17 cellular contexts compared by ENCODE assay signal in the genomic region with DNA sequence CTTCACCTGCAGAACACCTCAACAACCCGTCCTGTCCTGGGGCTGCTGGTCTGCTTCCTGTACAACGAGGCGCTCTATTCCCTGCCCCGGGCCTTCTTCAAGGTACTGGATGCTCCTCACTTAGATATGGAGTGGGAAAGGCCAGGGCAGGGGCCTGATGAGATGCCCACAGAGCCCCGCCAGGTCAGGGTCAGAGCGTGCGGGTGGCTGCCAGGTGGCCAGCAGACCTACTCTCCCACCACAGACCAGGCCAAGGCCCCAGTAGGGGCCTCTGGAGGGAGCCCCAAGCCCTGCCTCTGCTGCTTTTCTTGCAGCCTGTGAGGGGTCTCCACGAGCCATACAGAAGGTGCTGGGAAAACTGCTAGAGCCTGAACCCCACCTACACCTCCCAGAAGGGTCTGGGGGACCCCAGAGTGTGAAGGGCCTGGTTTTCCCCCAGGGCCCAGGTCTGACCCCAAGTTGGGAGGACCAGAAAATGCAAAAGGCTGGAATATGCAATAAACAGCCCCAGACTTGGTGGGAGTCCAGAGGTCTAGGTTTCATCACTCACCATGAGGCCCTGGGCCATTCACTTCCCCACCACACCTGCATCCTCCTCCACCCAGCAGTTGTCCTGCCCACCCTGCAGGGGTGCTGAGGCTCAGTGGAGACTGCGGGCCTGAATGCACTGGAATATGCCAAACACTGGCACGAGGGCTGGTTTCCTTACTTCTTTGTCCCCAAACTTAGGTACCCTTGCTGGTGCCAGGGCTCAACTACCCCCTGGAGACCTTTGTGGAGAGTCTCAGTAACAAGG. TPM values are rescaled to one million over a fixed set of nuclear protein-coding genes. Genes with fewer than 3 reads are reported as not detected.
DNase-seq lines count a peak whose midpoint lies in the region; ATAC-seq, FAIRE-seq and TF ChIP-seq lines count a peak whose summit lies in the region.
"Had no signal": no experiment of that assay in that cellular context is flagged by ENCODE, and none has a peak within 500 bp of the region (broad histone marks: within the 10 kb centered on the region; RNA-seq: fewer than 3 reads in every experiment).

No MANE protein-coding gene starts in this region.

- no peak overlapping the region for H2AFZ ChIP-seq in IMR-90 (replicated peaks; ENCODE audit: low read length, poor library complexity)
- no peak overlapping the region for H2AFZ ChIP-seq in K562 (ENCODE audit: low read depth, low read length)

- TF ChIP-seq POLR2A in IMR-90 (IDR thresholded peaks at IDR 0.05; ENCODE audit: low read depth, low read length) (no peak), K562 (conservative IDR thresholded peaks at IDR 0.05) (no peak)

- H3K79me1 ChIP-seq in IMR-90 (ENCODE audit: low read depth in 1 of 2, low read length in 2 of 2) = no peaks in the 10 kb centered on the region

- no TSS peak for BruUV-seq in IMR-90 (replicated peaks; lab: Mats Ljungman, UMichigan)
- BruUV-seq in K562 (replicated peaks; lab: Mats Ljungman, UMichigan) = no TSS peak

- H3K79me2 ChIP-seq in K562 (ENCODE audit: control insufficient read depth, insufficient read depth, low read length) = no peaks in the 10 kb centered on the region

- H3K9me1 ChIP-seq in IMR-90 (ENCODE audit: insufficient read depth, low read length) = 0 out of 2 replicates have a peak, but pooled peaks cover 3% of the 10 kb centered on the region
- H3K9me1 ChIP-seq in K562 (ENCODE audit: control insufficient read depth, insufficient read depth, low read length) = no peaks in the 10 kb centered on the region

- H3K9ac ChIP-seq in IMR-90 (ENCODE audit: low read depth, low read length) = no peak overlapping the region
- H3K9ac ChIP-seq in K562 (ENCODE audit: insufficient read depth in 1 of 2, low read depth in 2 of 2, low read length in 2 of 2) = peak overlapping the region in 1 of 2 experiments; percentile 32; a peak in 2 of 4 replicates

- H3K23ac ChIP-seq in IMR-90 (ENCODE audit: low read depth, low read length) = no peak overlapping the region

- TF ChIP-seq EP300 in K562 (IDR thresholded peaks at IDR 0.05; ENCODE audit: low read length) = no peak

- CTCF ChIA-PET in IMR-90 (lab: Yijun Ruan, JAX) = no interaction called here
- CTCF ChIA-PET in K562 (lab: Yijun Ruan, JAX; ENCODE audit: low intra/inter-chr PET ratio) = no interaction called here

- H3K4ac ChIP-seq in IMR-90 (ENCODE audit: low read depth, low read length) = no peak overlapping the region

- H3K14ac ChIP-seq in IMR-90 (replicated peaks; ENCODE audit: low read depth, low read length) = no peak overlapping the region

- H2BK15ac ChIP-seq in IMR-90 (ENCODE audit: low read depth, low read length) = no peak overlapping the region

- ATAC-seq in IMR-90 (ENCODE audit: low read depth) = no peak
- peak; percentile 25; the same call in 1 of the 3 replicates for ATAC-seq in K562
- peak; percentile 8 for ATAC-seq in esophagus mucosa
- peak; percentile 19 for ATAC-seq in omental fat pad (ENCODE audit: low FRiP score)
- ATAC-seq: CD8-positive, alpha-beta T cell; HCT116 had no signal

- H3K27me3 ChIP-seq in IMR-90 (ENCODE audit: control insufficient read depth, insufficient read depth, low read length) (no peaks in the 10 kb centered on the region), K562 (ENCODE audit: control insufficient read depth in 2 of 2, insufficient read depth in 2 of 2, low read length in 2 of 2) (no peaks in the 10 kb centered on the region)

- H2BK20ac ChIP-seq in IMR-90 (ENCODE audit: low read depth, low read length) = no peak overlapping the region

- in situ Hi-C loops in IMR-90 (cut with MboI; ENCODE audit: low sequenced_read_pairs) = no loop called here
- in situ Hi-C loops in K562 (cut with MboI) = no loop called here

- DNase-seq in IMR-90 = no peak
- no peak for DNase-seq in K562 (ENCODE audit: extremely low read depth in 1 of 4, low spot score in 3 of 4)
- DNase-seq in omental fat pad (ENCODE audit: low spot score) = no peak
- no peak for DNase-seq in NCI-H748 (lab: John Stamatoyannopoulos, UW; ENCODE audit: unreplicated experiment)
- no peak for DNase-seq in foreskin fibroblast
- no peak for DNase-seq in NCI-H2107 treated with DMSO at 0.1 percent for 48 hours (lab: John Stamatoyannopoulos, UW; ENCODE audit: unreplicated experiment)
- no peak for DNase-seq in cortex of kidney (lab: John Stamatoyannopoulos, UW)
- DNase-seq: CD8-positive, alpha-beta T cell; COR-L47; DMS53; GF-D8 had no signal

- no peak overlapping the region for H4K8ac ChIP-seq in IMR-90 (ENCODE audit: low read depth in 2 of 2, low read length in 2 of 2)

- no peak for TF ChIP-seq RAD21 in IMR-90 (IDR thresholded peaks at IDR 0.05; ENCODE audit: low read length)
- TF ChIP-seq RAD21 in K562 (CRISPR knock-in tag; conservative IDR thresholded peaks at IDR 0.05 in 1 of 2, IDR thresholded peaks at IDR 0.05 in 1 of 2) = no peak

- no peak overlapping the region for H4K5ac ChIP-seq in IMR-90 (ENCODE audit: low read depth, low read length)

- H3K27ac ChIP-seq in IMR-90 (ENCODE audit: insufficient read depth, low read length) (no peak overlapping the region), K562 (ENCODE audit: extremely low read depth, low read depth, low read length) (no peak overlapping the region)
- H3K27ac ChIP-seq: A549 had no signal

- no peak overlapping the region for H3K56ac ChIP-seq in IMR-90 (ENCODE audit: extremely low read depth, insufficient read depth, low read length)

- H3K4me2 ChIP-seq in IMR-90 (ENCODE audit: low read depth, low read length) (no peak overlapping the region), K562 (ENCODE audit: insufficient read depth, low read length) (no peak overlapping the region)
- H3K4me2 ChIP-seq: A549 had no signal

- POLR2A ChIA-PET in IMR-90 (lab: Charles Lee; ENCODE audit: unreplicated experiment) (no interaction called here), K562 (lab: Yijun Ruan, JAX) (interaction anchor here (3.0 kb wide), 1 partner anchor 15 kb away, joined by 12 read pairs; a partner anchor contains a TSS)

- H3K4me3 ChIP-seq in IMR-90 (ENCODE audit: insufficient read depth, low read depth, low read length) (no peak overlapping the region), K562 (no peak overlapping the region), foreskin fibroblast (ENCODE audit: low read depth in 1 of 2, low read length in 2 of 2) (no peak overlapping the region)
- H3K4me3 ChIP-seq: A549 had no signal

- FAIRE-seq in K562 (lab: Jason Lieb, UNC) = no peak
- FAIRE-seq: A549, H54 had no signal

- no peaks in the 10 kb centered on the region; the same call in 1 of the 2 replicates for H4K20me1 ChIP-seq in IMR-90 (ENCODE audit: insufficient read depth, low read length)
- H4K20me1 ChIP-seq in K562 (replicated peaks; ENCODE audit: control insufficient read depth, insufficient read depth, low read length) = no peaks in the 10 kb centered on the region

- H3K36me3 ChIP-seq in IMR-90 (ENCODE audit: control insufficient read depth, insufficient read depth, low read length) = peaks cover 4% of the 10 kb centered on the region
- H3K36me3 ChIP-seq in K562 (ENCODE audit: control insufficient read depth, insufficient read depth, low read length) = no peaks in the 10 kb centered on the region

- H3K9me3 ChIP-seq in IMR-90 (ENCODE audit: control insufficient read depth, insufficient read depth, low read length) (no peaks in the 10 kb centered on the region), K562 (replicated peaks; ENCODE audit: control insufficient read depth, insufficient read depth, low read depth, low read length) (no peaks in the 10 kb centered on the region)
- H3K9me3 ChIP-seq: A549 had no signal

- H2BK5ac ChIP-seq in IMR-90 (ENCODE audit: low read depth, low read length, poor library complexity, severe bottlenecking) = no peak overlapping the region

- H2AK9ac ChIP-seq in IMR-90 (replicated peaks; ENCODE audit: low read depth, low read length, poor library complexity) = peak overlapping the region; percentile 24

- WGBS in IMR-90 (ENCODE audit: extremely low coverage in 2 of 2, insufficient read length in 1 of 2), 2 experiments = 73% methylated on average over 2 of the region's 10 CpGs; no CpG with 5 or more reads in 1 of the 2 experiments
- WGBS in K562 (ENCODE audit: insufficient coverage, low coverage, missing lambda C conversion rate) = 75% methylated on average over 9 of the region's 10 CpGs

- no peak overlapping the region for H2AK5ac ChIP-seq in IMR-90 (ENCODE audit: low read depth, low read length)

- intact Hi-C loops in IMR-90 (cut with micrococcal nuclease) (no loop called here), K562 (cut with micrococcal nuclease) (no loop called here)

- no peak overlapping the region for H2BK120ac ChIP-seq in IMR-90 (ENCODE audit: low read depth, low read length)

- TF ChIP-seq CTCF in IMR-90 (conservative IDR thresholded peaks at IDR 0.05; ENCODE audit: low read depth, low read length) = no peak
- TF ChIP-seq CTCF in K562 (IDR thresholded peaks at IDR 0.05 in 2 of 3, conservative IDR thresholded peaks at IDR 0.05 in 1 of 3; ENCODE audit: insufficient read depth in 2 of 3, low read depth in 1 of 3, low read length in 3 of 3) = no peak
- no peak for TF ChIP-seq CTCF in omental fat pad (IDR thresholded peaks at IDR 0.05)
- TF ChIP-seq CTCF in foreskin fibroblast (IDR thresholded peaks at IDR 0.05; ENCODE audit: low read depth, low read length) = no peak

- dilution Hi-C loops in IMR-90 (cut with HindIII; ENCODE audit: low sequenced_read_pairs, unreplicated experiment) = no loop called here

- H3K4me1 ChIP-seq in IMR-90 (ENCODE audit: control insufficient read depth, insufficient read depth, low read length) = no peaks in the 10 kb centered on the region
- H3K4me1 ChIP-seq in K562 (replicated peaks in 1 of 2; ENCODE audit: control insufficient read depth in 2 of 2, insufficient read depth in 2 of 2, low read length in 2 of 2) = peaks cover 0 to 9% of the 10 kb centered on the region in 2 experiments; a peak in 1 of 5 replicates
- H3K4me1 ChIP-seq: A549 had no signal

- H3K18ac ChIP-seq in IMR-90 (ENCODE audit: low read depth, low read length) = no peak overlapping the region

- H4K91ac ChIP-seq in IMR-90 (ENCODE audit: insufficient read depth, low read depth, low read length) = no peak overlapping the region

RNA-seq across cellular contexts. Expression of a gene that starts 14.7 kb away (rescaled TPM):
- total RNA-seq in IMR-90 (2012; rRNA removed) (3.2 and 3.6 TPM in 2 replicates), K562 (2014; rRNA removed) (8.3 and 13.4 TPM in 2 replicates), K562 (2014; rRNA removed; fragmentation: Illumina TruSeq; extraction: Trizol) (1.6 and 1.7 TPM in 2 replicates), K562 (2015; rRNA removed; fragmentation: Illumina TruSeq; extraction: Trizol) (2.0 TPM in 2 replicates), K562 (2021) (9.1 and 11.2 TPM in 2 replicates), esophagus mucosa (6.8 TPM), omental fat pad (10 to 100 TPM; 12.1 to 18.7 (median 13.0) TPM)
- polyA plus RNA-seq in IMR-90 (2012; rRNA removed) (10.9 and 18.1 TPM in 2 replicates), K562 (2011; rRNA removed) (3.8 and 5.9 TPM in 2 replicates), K562 (2014; fragmentation: Illumina TruSeq; extraction: Trizol) (2.7 and 3.3 TPM in 2 replicates), K562 (2014; fragmentation: Nextera tagmentation; extraction: Ambion mirVana) (under 1 TPM; 0.45 to 0.65 TPM), K562 (2014; rRNA removed) (6.3 and 7.2 TPM in 2 replicates)
- 11.6 and 19.1 TPM in 2 replicates for polyA plus RNA-seq in IMR-90 (2012; cell fraction: cytosol; rRNA removed)
- 4.9 and 7.9 TPM in 2 replicates for polyA plus RNA-seq in IMR-90 (2012; cell fraction: nucleus; rRNA removed; ENCODE audit: low replicate concordance)
- total RNA-seq in K562 (2011; cell fraction: chromatin; rRNA removed; ENCODE audit: low replicate concordance) = 9.2 and 15.6 TPM in 2 replicates
- total RNA-seq in K562 (2011; cell fraction: nucleolus; rRNA removed) = 14.1 and 15.3 TPM in 2 replicates
- total RNA-seq in K562 (2011; cell fraction: nucleoplasm; rRNA removed) = 13.3 and 21.2 TPM in 2 replicates
- polyA plus RNA-seq in K562 (2011; cell fraction: cytosol; rRNA removed) = 5.9 and 12.5 TPM in 2 replicates
- 3.9 and 6.7 TPM in 2 replicates for polyA plus RNA-seq in K562 (2011; cell fraction: nucleus; rRNA removed)
- polyA plus RNA-seq in K562 (2012) = 4.2 and 9.0 TPM in 2 replicates
- 1.2 and 1.7 TPM in 2 replicates for polyA minus RNA-seq in K562 (2011; rRNA and poly(A)+ RNA removed)
- 5.4 and 6.5 TPM in 2 replicates for polyA minus RNA-seq in K562 (2011; cell fraction: cytosol; rRNA and poly(A)+ RNA removed)
- 1.6 and 2.2 TPM in 2 replicates for polyA minus RNA-seq in K562 (2011; cell fraction: nucleus; rRNA and poly(A)+ RNA removed)

RNA-seq across cellular contexts. Expression of a gene that starts 15.6 kb away (rescaled TPM):
- total RNA-seq in IMR-90 (2012; rRNA removed) (under 0.01 TPM in 2 replicates), K562 (2014; rRNA removed) (not detected in 2 replicates), K562 (2014; rRNA removed; fragmentation: Illumina TruSeq; extraction: Trizol) (not detected in 2 replicates), K562 (2015; rRNA removed; fragmentation: Illumina TruSeq; extraction: Trizol) (not detected in 2 replicates), K562 (2021) (not detected in 2 replicates), esophagus mucosa (0.44 TPM), omental fat pad (not detected)
- polyA plus RNA-seq in IMR-90 (2012; rRNA removed) (0.05 and 0.06 TPM in 2 replicates), K562 (2011; rRNA removed) (not detected in 2 replicates), K562 (2014; fragmentation: Illumina TruSeq; extraction: Trizol) (not detected in 2 replicates), K562 (2014; fragmentation: Nextera tagmentation; extraction: Ambion mirVana) (not detected), K562 (2014; rRNA removed) (not detected in 2 replicates)
- polyA plus RNA-seq in IMR-90 (2012; cell fraction: cytosol; rRNA removed) = 0.04 TPM in 1 of 2 replicates, not detected in the other
- polyA plus RNA-seq in IMR-90 (2012; cell fraction: nucleus; rRNA removed; ENCODE audit: low replicate concordance) = 0.31 and 0.55 TPM in 2 replicates
- 0.21 TPM in 1 of 2 replicates, not detected in the other for total RNA-seq in K562 (2011; cell fraction: chromatin; rRNA removed; ENCODE audit: low replicate concordance)
- total RNA-seq in K562 (2011; cell fraction: nucleolus; rRNA removed) = not detected in 2 replicates
- total RNA-seq in K562 (2011; cell fraction: nucleoplasm; rRNA removed) = not detected in 2 replicates
- polyA plus RNA-seq in K562 (2011; cell fraction: cytosol; rRNA removed) = not detected in 2 replicates
- polyA plus RNA-seq in K562 (2011; cell fraction: nucleus; rRNA removed) = 0.04 and 0.07 TPM in 2 replicates
- not detected in 2 replicates for polyA plus RNA-seq in K562 (2012)
- polyA minus RNA-seq in K562 (2011; rRNA and poly(A)+ RNA removed) = not detected in 2 replicates
- not detected in 2 replicates for polyA minus RNA-seq in K562 (2011; cell fraction: cytosol; rRNA and poly(A)+ RNA removed)
- polyA minus RNA-seq in K562 (2011; cell fraction: nucleus; rRNA and poly(A)+ RNA removed) = not detected in 2 replicates
- polyA plus RNA-seq: A549, BJ, CD14-positive monocyte had no signal

RNA-seq across cellular contexts. Expression of a gene that starts 20.7 kb away (rescaled TPM):
- total RNA-seq in IMR-90 (2012; rRNA removed) (13.9 and 16.5 TPM in 2 replicates), K562 (2014; rRNA removed) (12.0 and 14.6 TPM in 2 replicates), K562 (2014; rRNA removed; fragmentation: Illumina TruSeq; extraction: Trizol) (8.3 and 9.0 TPM in 2 replicates), K562 (2015; rRNA removed; fragmentation: Illumina TruSeq; extraction: Trizol) (9.6 and 10.9 TPM in 2 replicates), K562 (2021) (12.5 and 15.2 TPM in 2 replicates), esophagus mucosa (11.8 TPM), omental fat pad (10 to 100 TPM; 35.5 to 71.9 (median 37.9) TPM)
- polyA plus RNA-seq in IMR-90 (2012; rRNA removed) (17.3 and 20.6 TPM in 2 replicates), K562 (2011; rRNA removed) (12.1 and 18.8 TPM in 2 replicates), K562 (2014; fragmentation: Illumina TruSeq; extraction: Trizol) (12.3 and 12.7 TPM in 2 replicates), K562 (2014; fragmentation: Nextera tagmentation; extraction: Ambion mirVana) (10 to 100 TPM; 11.1 to 11.3 TPM), K562 (2014; rRNA removed) (11.4 and 19.8 TPM in 2 replicates)
- 10.3 and 17.4 TPM in 2 replicates for polyA plus RNA-seq in IMR-90 (2012; cell fraction: cytosol; rRNA removed)
- polyA plus RNA-seq in IMR-90 (2012; cell fraction: nucleus; rRNA removed; ENCODE audit: low replicate concordance) = 42.6 and 55.0 TPM in 2 replicates
- total RNA-seq in K562 (2011; cell fraction: chromatin; rRNA removed; ENCODE audit: low replicate concordance) = 86.7 and 157 TPM in 2 replicates
- 79.0 and 82.0 TPM in 2 replicates for total RNA-seq in K562 (2011; cell fraction: nucleolus; rRNA removed)
- total RNA-seq in K562 (2011; cell fraction: nucleoplasm; rRNA removed) = 71.9 and 81.3 TPM in 2 replicates
- 12.9 and 13.3 TPM in 2 replicates for polyA plus RNA-seq in K562 (2011; cell fraction: cytosol; rRNA removed)
- polyA plus RNA-seq in K562 (2011; cell fraction: nucleus; rRNA removed) = 49.5 and 74.6 TPM in 2 replicates
- polyA plus RNA-seq in K562 (2012) = 9.3 and 22.4 TPM in 2 replicates
- polyA minus RNA-seq in K562 (2011; rRNA and poly(A)+ RNA removed) = 15.0 and 17.2 TPM in 2 replicates
- polyA minus RNA-seq in K562 (2011; cell fraction: cytosol; rRNA and poly(A)+ RNA removed) = 8.0 and 16.0 TPM in 2 replicates
- 32.0 and 34.5 TPM in 2 replicates for polyA minus RNA-seq in K562 (2011; cell fraction: nucleus; rRNA and poly(A)+ RNA removed)

RNA-seq across cellular contexts. Expression of a gene that starts 37.3 kb away (rescaled TPM):
- total RNA-seq in IMR-90 (2012; rRNA removed) (3.6 and 4.1 TPM in 2 replicates), K562 (2014; rRNA removed) (4.0 and 5.6 TPM in 2 replicates), K562 (2014; rRNA removed; fragmentation: Illumina TruSeq; extraction: Trizol) (2.6 and 3.8 TPM in 2 replicates), K562 (2015; rRNA removed; fragmentation: Illumina TruSeq; extraction: Trizol) (2.4 and 2.5 TPM in 2 replicates), K562 (2021) (4.8 and 5.0 TPM in 2 replicates), esophagus mucosa (4.1 TPM), omental fat pad (100 to 1,000 TPM in 2 of 4 donors, 10 to 100 TPM in 2; 82.8 to 110 (median 96.5) TPM)
- polyA plus RNA-seq in IMR-90 (2012; rRNA removed) (15.2 and 16.0 TPM in 2 replicates), K562 (2011; rRNA removed) (10.5 and 13.1 TPM in 2 replicates), K562 (2014; fragmentation: Illumina TruSeq; extraction: Trizol) (2.6 and 4.2 TPM in 2 replicates), K562 (2014; fragmentation: Nextera tagmentation; extraction: Ambion mirVana) (under 1 TPM; 0.41 to 0.55 TPM), K562 (2014; rRNA removed) (4.5 and 5.1 TPM in 2 replicates)
- polyA plus RNA-seq in IMR-90 (2012; cell fraction: cytosol; rRNA removed) = 15.8 and 25.9 TPM in 2 replicates
- polyA plus RNA-seq in IMR-90 (2012; cell fraction: nucleus; rRNA removed; ENCODE audit: low replicate concordance) = 51.7 and 61.9 TPM in 2 replicates
- 11.2 and 25.9 TPM in 2 replicates for total RNA-seq in K562 (2011; cell fraction: chromatin; rRNA removed; ENCODE audit: low replicate concordance)
- total RNA-seq in K562 (2011; cell fraction: nucleolus; rRNA removed) = 19.1 and 23.5 TPM in 2 replicates
- 14.6 and 15.1 TPM in 2 replicates for total RNA-seq in K562 (2011; cell fraction: nucleoplasm; rRNA removed)
- 6.6 and 7.5 TPM in 2 replicates for polyA plus RNA-seq in K562 (2011; cell fraction: cytosol; rRNA removed)
- 75.0 and 76.5 TPM in 2 replicates for polyA plus RNA-seq in K562 (2011; cell fraction: nucleus; rRNA removed)
- 3.8 and 11.8 TPM in 2 replicates for polyA plus RNA-seq in K562 (2012)
- 3.7 and 6.3 TPM in 2 replicates for polyA minus RNA-seq in K562 (2011; rRNA and poly(A)+ RNA removed)
- polyA minus RNA-seq in K562 (2011; cell fraction: cytosol; rRNA and poly(A)+ RNA removed) = 2.3 and 4.0 TPM in 2 replicates
- polyA minus RNA-seq in K562 (2011; cell fraction: nucleus; rRNA and poly(A)+ RNA removed) = 7.3 and 8.1 TPM in 2 replicates

RNA-seq across cellular contexts. Expression of a gene that starts 50.9 kb away (rescaled TPM):
- total RNA-seq in IMR-90 (2012; rRNA removed) (51.8 and 52.8 TPM in 2 replicates), K562 (2014; rRNA removed) (69.2 and 115 TPM in 2 replicates), K562 (2014; rRNA removed; fragmentation: Illumina TruSeq; extraction: Trizol) (24.2 and 35.1 TPM in 2 replicates), K562 (2015; rRNA removed; fragmentation: Illumina TruSeq; extraction: Trizol) (45.0 and 50.2 TPM in 2 replicates), K562 (2021) (59.4 and 66.3 TPM in 2 replicates), esophagus mucosa (46.9 TPM), omental fat pad (10 to 100 TPM; 13.9 to 23.9 (median 21.0) TPM)
- polyA plus RNA-seq in IMR-90 (2012; rRNA removed) (66.3 and 90.3 TPM in 2 replicates), K562 (2011; rRNA removed) (33.0 and 47.6 TPM in 2 replicates), K562 (2014; fragmentation: Illumina TruSeq; extraction: Trizol) (45.0 and 61.6 TPM in 2 replicates), K562 (2014; fragmentation: Nextera tagmentation; extraction: Ambion mirVana) (1 to 10 TPM; 3.7 to 6.2 TPM), K562 (2014; rRNA removed) (43.3 and 56.3 TPM in 2 replicates)
- 44.7 and 49.8 TPM in 2 replicates for polyA plus RNA-seq in IMR-90 (2012; cell fraction: cytosol; rRNA removed)
- polyA plus RNA-seq in IMR-90 (2012; cell fraction: nucleus; rRNA removed; ENCODE audit: low replicate concordance) = 82.4 and 152 TPM in 2 replicates
- total RNA-seq in K562 (2011; cell fraction: chromatin; rRNA removed; ENCODE audit: low replicate concordance) = 31.7 and 93.6 TPM in 2 replicates
- 79.4 and 87.0 TPM in 2 replicates for total RNA-seq in K562 (2011; cell fraction: nucleolus; rRNA removed)
- 33.9 and 47.9 TPM in 2 replicates for total RNA-seq in K562 (2011; cell fraction: nucleoplasm; rRNA removed)
- polyA plus RNA-seq in K562 (2011; cell fraction: cytosol; rRNA removed) = 35.9 and 62.9 TPM in 2 replicates
- polyA plus RNA-seq in K562 (2011; cell fraction: nucleus; rRNA removed) = 77.2 and 136 TPM in 2 replicates
- 51.4 and 57.3 TPM in 2 replicates for polyA plus RNA-seq in K562 (2012)
- 42.3 and 51.5 TPM in 2 replicates for polyA minus RNA-seq in K562 (2011; rRNA and poly(A)+ RNA removed)
- polyA minus RNA-seq in K562 (2011; cell fraction: cytosol; rRNA and poly(A)+ RNA removed) = 58.5 and 65.1 TPM in 2 replicates
- polyA minus RNA-seq in K562 (2011; cell fraction: nucleus; rRNA and poly(A)+ RNA removed) = 42.8 and 46.9 TPM in 2 replicates
